In genomic region chr4:127575888-127576287, GRCh38 we compare ENCODE assay signal across 24 cellular contexts. TPM values are rescaled to one million over a fixed set of nuclear protein-coding genes. Genes with fewer than 3 reads are reported as not detected.
DNase-seq lines count a peak whose midpoint lies in the region; ATAC-seq and TF ChIP-seq lines count a peak whose summit lies in the region.
"Had no signal": no experiment of that assay in that cellular context is flagged by ENCODE, and none has a peak within 500 bp of the region (broad histone marks: within the 10 kb centered on the region; RNA-seq: fewer than 3 reads in every experiment).

No MANE protein-coding gene starts in this region.

- POLR2A ChIA-PET in PC-3 (lab: Charles Lee; ENCODE audit: unreplicated experiment): no interaction called here

- CTCF ChIA-PET in PC-3 (lab: Charles Lee): no interaction called here

- DNase-seq in EL: peak; percentile 7
- peak; percentile 32 for DNase-seq in PC-3
- peak; percentile 15 for DNase-seq in left kidney (ENCODE audit: low read depth, low spot score)
- DNase-seq in sciatic nerve (ENCODE audit: low spot score): no peak
- no peak for DNase-seq in NCI-H1092 (lab: John Stamatoyannopoulos, UW)
- no peak for DNase-seq in activated CD8-positive, alpha-beta memory T cell treated with anti-CD3 and anti-CD28 coated beads, Interleukin-2, amount 50 U/mL, for 4 hours
- DNase-seq: AML-193; CD4-positive, alpha-beta T cell; DMS53; GDM1; Karpas-422; NCI-H2029; NCI-H446 treated with DMSO at 0.1 percent for 48 hours; NCI-H526; NCI-H82; NK-92 treated with Interleukin-12 subunit alpha and Interleukin-12 subunit beta, amount 100 ng/mL, for 24 hours; SJCRH30 had no signal

- no peak overlapping the region for H3K9ac ChIP-seq in PC-3 (ENCODE audit: low read length)
- H3K9ac ChIP-seq: BLaER1 treated with 17β-estradiol and CSF1 and Interleukin-3, amounts not matched to agents 10 nM and 100 nM had no signal

- intact Hi-C loops in PC-3 (cut with micrococcal nuclease): no loop called here
- intact Hi-C loops in sciatic nerve (cut with DNase I): no loop called here

- no peak overlapping the region for H2AFZ ChIP-seq in PC-3 (ENCODE audit: low read length)
- H2AFZ ChIP-seq: PC-9 had no signal

- no peaks in the 10 kb centered on the region for H3K9me3 ChIP-seq in PC-3 (ENCODE audit: low read length)
- H3K9me3 ChIP-seq: SJCRH30 had no signal

- BruUV-seq in PC-3 (replicated peaks; lab: Mats Ljungman, UMichigan): no TSS peak

- H3K4me2 ChIP-seq in PC-3 (ENCODE audit: low read length): no peak overlapping the region
- H3K4me2 ChIP-seq: BLaER1 treated with 17β-estradiol and CSF1 and Interleukin-3, amounts not matched to agents 10 nM and 100 nM; PC-9 had no signal

- peak; percentile 64 for ATAC-seq in PC-3
- ATAC-seq in sciatic nerve: peak; percentile 68
- ATAC-seq in GM18502 (IDR thresholded peaks at IDR 0.05; ENCODE audit: poor library complexity, unreplicated experiment): no peak
- ATAC-seq: GM12878, HCT116, Right ventricle myocardium inferior, SK-N-SH treated with all-trans-retinoic acid at 6 μM for 48 hours had no signal

- no peaks in the 10 kb centered on the region for H3K36me3 ChIP-seq in PC-3 (ENCODE audit: low read depth, low read length)
- H3K36me3 ChIP-seq: BLaER1 treated with 17β-estradiol and CSF1 and Interleukin-3, amounts not matched to agents 10 nM and 100 nM; SJCRH30 had no signal

- peaks cover 7% of the 10 kb centered on the region; the same call in 1 of the 2 replicates for H3K4me1 ChIP-seq in PC-3 (ENCODE audit: insufficient read depth, low read length)

- H3K27ac ChIP-seq in PC-3 (ENCODE audit: low read length): no peak overlapping the region
- H3K27ac ChIP-seq: BLaER1 treated with 17β-estradiol and CSF1 and Interleukin-3, amounts not matched to agents 10 nM and 100 nM; PC-9; SJCRH30 had no signal

- no peak for TF ChIP-seq CTCF in PC-3 (conservative IDR thresholded peaks at IDR 0.05; ENCODE audit: low read depth, low read length)

- no peaks in the 10 kb centered on the region for H3F3A ChIP-seq in PC-3 (ENCODE audit: low read length, unreplicated experiment)

- H3K9me2 ChIP-seq in PC-3 (replicated peaks; ENCODE audit: low read length): no peaks in the 10 kb centered on the region

- no peaks in the 10 kb centered on the region for H3K27me3 ChIP-seq in PC-3 (ENCODE audit: low read length)
- H3K27me3 ChIP-seq: BLaER1 treated with 17β-estradiol and CSF1 and Interleukin-3, amounts not matched to agents 10 nM and 100 nM; SJCRH30 had no signal

- H3K4me3 ChIP-seq in PC-3 (ENCODE audit: low read length): no peak overlapping the region
- H3K4me3 ChIP-seq: BLaER1 treated with 17β-estradiol and CSF1 and Interleukin-3, amounts not matched to agents 10 nM and 100 nM; GM12878; PC-9; SJCRH30 had no signal

- H4K20me1 ChIP-seq in PC-3 (ENCODE audit: low read length): no peaks in the 10 kb centered on the region
- H4K20me1 ChIP-seq: BLaER1 treated with 17β-estradiol and CSF1 and Interleukin-3, amounts not matched to agents 10 nM and 100 nM had no signal

- H3K79me2 ChIP-seq in PC-3 (ENCODE audit: low read length): no peaks in the 10 kb centered on the region

RNA-seq across cellular contexts. Expression of gene INTU, which starts 56.9 kb away (rescaled TPM):
- total RNA-seq in PC-3 (2014; rRNA removed) (1.1 and 1.8 TPM in 2 replicates), sciatic nerve (24.2 TPM)
- total RNA-seq: CD4-positive, alpha-beta T cell had no signal

Comparison
In these comparisons a context has a peak if more than half of its experiments do, and no peak if none do; other contexts are left out.
1. DNase-seq: peak in EL (single experiment), PC-3 (single experiment) and left kidney (single experiment); none in sciatic nerve (single experiment), NCI-H1092 (single experiment) and activated CD8-positive, alpha-beta memory T cell treated with anti-CD3 and anti-CD28 coated beads, Interleukin-2, amount 50 U/mL, for 4 hours (single experiment).